ENCODE assay signal across 8 cellular contexts in the genomic region with DNA sequence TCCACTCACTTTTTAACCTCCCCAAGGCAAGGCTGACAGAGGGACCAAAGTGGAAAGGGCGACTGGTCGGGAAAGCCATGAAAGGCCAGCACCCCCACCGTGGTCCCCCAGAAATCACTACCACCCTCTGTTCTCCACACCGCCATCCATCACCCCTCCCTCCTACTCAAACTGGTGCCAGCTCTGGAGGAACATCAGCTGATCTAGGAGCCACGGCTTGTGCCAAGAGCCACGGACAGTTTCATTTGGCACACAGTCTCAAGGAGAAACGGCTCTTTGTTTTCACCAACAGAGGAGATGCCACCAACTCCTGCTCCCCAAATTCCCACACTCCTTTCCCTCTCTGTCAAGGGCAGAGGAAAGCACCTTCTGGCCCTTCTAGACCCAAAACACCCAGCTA. TPM values are rescaled to one million over a fixed set of nuclear protein-coding genes. Genes with fewer than 3 reads are reported as not detected.
DNase-seq lines count a peak whose midpoint lies in the region; ATAC-seq, FAIRE-seq and TF ChIP-seq lines count a peak whose summit lies in the region.

No MANE protein-coding gene starts in this region.

- H3K27ac Mint-ChIP-seq in natural killer cell treated with Interleukin-12 subunit alpha and Interleukin-12 subunit beta and Interleukin-15 and Interleukin-18, amount 100 ng/mL, for 72 hours = peak overlapping the region; percentile 94 to 95

- ATAC-seq in A549 (no peak), GM18861 (IDR thresholded peaks at IDR 0.05; ENCODE audit: unreplicated experiment) (no peak), HG03095 (IDR thresholded peaks at IDR 0.05; ENCODE audit: unreplicated experiment) (no peak)
- ATAC-seq in natural killer cell treated with Interleukin-12 subunit alpha and Interleukin-12 subunit beta and Interleukin-15 and Interleukin-18, amount 100 ng/mL, for 72 hours = no peak
- ATAC-seq in activated CD4-positive, CD25-positive, alpha-beta regulatory T cell treated with anti-CD3 and anti-CD28 coated beads, Interleukin-2, amount 50 U/mL, for 24 hours = no peak

- peaks cover 15% of the 10 kb centered on the region for H3K36me3 Mint-ChIP-seq in natural killer cell treated with Interleukin-12 subunit alpha and Interleukin-12 subunit beta and Interleukin-15 and Interleukin-18, amount 100 ng/mL, for 72 hours

- peaks cover 32 to 37% of the 10 kb centered on the region in 2 donors for H3K4me1 Mint-ChIP-seq in natural killer cell treated with Interleukin-12 subunit alpha and Interleukin-12 subunit beta and Interleukin-15 and Interleukin-18, amount 100 ng/mL, for 72 hours (ENCODE audit: low read depth in 2 of 2)

- H3K27me3 ChIP-seq in esophagus (ENCODE audit: control insufficient read depth in 1 of 2, insufficient read depth in 2 of 2, low read length in 2 of 2) = no peaks in the 10 kb centered on the region

- no peaks in the 10 kb centered on the region for H3K27me3 Mint-ChIP-seq in natural killer cell treated with Interleukin-12 subunit alpha and Interleukin-12 subunit beta and Interleukin-15 and Interleukin-18, amount 100 ng/mL, for 72 hours

- no peak for TF ChIP-seq POLR2A in A549 (IDR thresholded peaks at IDR 0.05; ENCODE audit: low read length)

- peak overlapping the region; percentile 64 for H3K4me2 ChIP-seq in A549

- TF ChIP-seq CTCF in A549 (IDR thresholded peaks at IDR 0.05) = no peak

- H3K4me3 ChIP-seq in A549 (no peak overlapping the region), esophagus (ENCODE audit: low read depth in 1 of 2, low read length in 2 of 2) (no peak overlapping the region)

- no peaks in the 10 kb centered on the region for H3K9me3 ChIP-seq in A549
- no peaks in the 10 kb centered on the region for H3K9me3 ChIP-seq in esophagus (ENCODE audit: control insufficient read depth in 2 of 2, insufficient read depth in 1 of 2, low read depth in 1 of 2, low read length in 1 of 2)

- H3K4me1 ChIP-seq in A549 (peaks cover 57% of the 10 kb centered on the region), esophagus (ENCODE audit: control insufficient read depth in 2 of 2, insufficient read depth in 2 of 2, low read length in 1 of 2) (peaks cover 4 to 10% of the 10 kb centered on the region in 2 donors)

- no peak for TF ChIP-seq EP300 in A549 (IDR thresholded peaks at IDR 0.05)

- WGBS in A549 (ENCODE audit: missing lambda C conversion rate) = 91% methylated on average over 7 of the region's 7 CpGs
- WGBS in esophagus, 2 donors = 73 to 78% methylated on average over 7 of the region's 7 CpGs

- POLR2A ChIA-PET in A549 (lab: Yijun Ruan, JAX) = interaction anchor here (0.7 to 2.3 kb wide), 4 partner anchors 13 to 313 kb away, joined by 3 to 28 read pairs (median 6); partner anchors contain the start of genes NOL7, SIRT5 and TBC1D7

- peak overlapping the region; percentile 79 for H3K4me3 Mint-ChIP-seq in natural killer cell treated with Interleukin-12 subunit alpha and Interleukin-12 subunit beta and Interleukin-15 and Interleukin-18, amount 100 ng/mL, for 72 hours

- CTCF ChIA-PET in A549 (lab: Yijun Ruan, JAX) = interaction anchor here (0.6 to 1.9 kb wide), 5 partner anchors 26 to 273 kb away, joined by 3 to 5 read pairs (median 3); partner anchors contain the start of gene TBC1D7

- peak overlapping the region; percentile 87 to 94 for H3K27ac ChIP-seq in A549
- H3K27ac ChIP-seq in esophagus (ENCODE audit: low read depth in 2 of 2, low read length in 1 of 2) = peak overlapping the region; percentile 5 to 71

- in situ Hi-C loops in SK-MEL-5 (cut with HindIII; ENCODE audit: low pct_unique_long_range_greater_than_20kb, low sequenced_read_pairs) = no loop called here

- DNase-seq in A549 (ENCODE audit: low read depth in 1 of 2, low spot score in 1 of 2) (no peak), SK-MEL-5 (ENCODE audit: low read depth, low spot score) (peak; percentile 92), OCI-M1 (lab: John Stamatoyannopoulos, UW) (no peak)
- DNase-seq in natural killer cell treated with Interleukin-12 subunit alpha and Interleukin-12 subunit beta and Interleukin-15 and Interleukin-18, amount 100 ng/mL, for 72 hours (ENCODE audit: low spot score) = no peak

- H3K36me3 ChIP-seq in esophagus (ENCODE audit: control insufficient read depth in 2 of 2, insufficient read depth in 2 of 2, low read length in 1 of 2) = peaks cover 5 to 11% of the 10 kb centered on the region in 2 donors

- TF ChIP-seq RAD21 in A549 (conservative IDR thresholded peaks at IDR 0.05 in 1 of 2, IDR thresholded peaks at IDR 0.05 in 1 of 2) = no peak

- no peak for FAIRE-seq in A549 (lab: Jason Lieb, UNC)

- H3K9me3 Mint-ChIP-seq in natural killer cell treated with Interleukin-12 subunit alpha and Interleukin-12 subunit beta and Interleukin-15 and Interleukin-18, amount 100 ng/mL, for 72 hours = no peaks in the 10 kb centered on the region

TF ChIP-seq in A549, 52 proteins besides CTCF, POLR2A, EP300 and RAD21:
- no peak for TF ChIP-seq RARB (CRISPR knock-in tag; IDR thresholded peaks at IDR 0.05)
- no peak for TF ChIP-seq PHF8 (IDR thresholded peaks at IDR 0.05; ENCODE audit: borderline replicate concordance, low read depth)
- no peak for TF ChIP-seq EHF (CRISPR knock-in tag; IDR thresholded peaks at IDR 0.05)
- no peak for TF ChIP-seq TFCP2L1 (CRISPR knock-in tag; IDR thresholded peaks at IDR 0.05)
- TF ChIP-seq, protein P1, sequence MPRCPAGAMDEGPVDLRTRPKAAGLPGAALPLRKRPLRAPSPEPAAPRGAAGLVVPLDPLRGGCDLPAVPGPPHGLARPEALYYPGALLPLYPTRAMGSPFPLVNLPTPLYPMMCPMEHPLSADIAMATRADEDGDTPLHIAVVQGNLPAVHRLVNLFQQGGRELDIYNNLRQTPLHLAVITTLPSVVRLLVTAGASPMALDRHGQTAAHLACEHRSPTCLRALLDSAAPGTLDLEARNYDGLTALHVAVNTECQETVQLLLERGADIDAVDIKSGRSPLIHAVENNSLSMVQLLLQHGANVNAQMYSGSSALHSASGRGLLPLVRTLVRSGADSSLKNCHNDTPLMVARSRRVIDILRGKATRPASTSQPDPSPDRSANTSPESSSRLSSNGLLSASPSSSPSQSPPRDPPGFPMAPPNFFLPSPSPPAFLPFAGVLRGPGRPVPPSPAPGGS (IDR thresholded peaks at IDR 0.05) = no peak
- no peak for TF ChIP-seq HOXB13 (CRISPR knock-in tag; IDR thresholded peaks at IDR 0.05; ENCODE audit: low read depth)
- no peak for TF ChIP-seq ELK1 (IDR thresholded peaks at IDR 0.05; ENCODE audit: low read depth, low read length)
- TF ChIP-seq JUN (IDR thresholded peaks at IDR 0.05) = no peak
- TF ChIP-seq CHD4 (IDR thresholded peaks at IDR 0.05; ENCODE audit: borderline replicate concordance) = no peak
- TF ChIP-seq MAFK (IDR thresholded peaks at IDR 0.05; ENCODE audit: partially characterized antibody) = no peak
- TF ChIP-seq KDM5A (IDR thresholded peaks at IDR 0.05) = no peak
- no peak for TF ChIP-seq PBX3 (IDR thresholded peaks at IDR 0.05)
- TF ChIP-seq EHMT2 (IDR thresholded peaks at IDR 0.05; ENCODE audit: low read depth) = no peak
- TF ChIP-seq BHLHE40 (IDR thresholded peaks at IDR 0.05; ENCODE audit: low read depth, low read length) = no peak
- no peak for TF ChIP-seq ZSCAN20 (CRISPR knock-in tag; IDR thresholded peaks at IDR 0.05)
- no peak for TF ChIP-seq HEYL (CRISPR knock-in tag; IDR thresholded peaks at IDR 0.05)
- no peak for TF ChIP-seq FOSB (CRISPR knock-in tag; IDR thresholded peaks at IDR 0.05)
- no peak for TF ChIP-seq SMC3 (IDR thresholded peaks at IDR 0.05)

RNA-seq across cellular contexts. Expression of gene TBC1D7, which starts 26.0 kb away (rescaled TPM):
- polyA plus RNA-seq in A549 (2011; rRNA removed) (55.9 and 78.3 TPM in 2 replicates), A549 (2017; fragmentation: RNase III; extraction: RNeasy Plus Mini Kit Qiagen cat#74134 plus additional on column Dnase treatment) (25.2 to 34.6 TPM (median 28.2 TPM) in 3 replicates), esophagus (10 to 100 TPM in 1 of 2 donors, 1 to 10 TPM in 1; 7.7 to 16.9 TPM)
- 23.3 and 24.0 TPM in 2 replicates for polyA plus RNA-seq in A549 (2012; cell fraction: cytosol; rRNA removed)
- polyA plus RNA-seq in A549 (2012; cell fraction: nucleus; rRNA removed) = 9.6 and 16.8 TPM in 2 replicates
- 45.7 and 47.8 TPM in 2 replicates for polyA minus RNA-seq in A549 (2011; rRNA and poly(A)+ RNA removed)
- total RNA-seq in SK-MEL-5 (2014; rRNA removed; shearing (Covaris generic)) = 1,012 and 1,069 TPM in 2 replicates
- 579 and 677 TPM in 2 replicates for polyA plus RNA-seq in SK-MEL-5 (2015; cell fraction: cytosol; rRNA removed)
- polyA plus RNA-seq in SK-MEL-5 (2015; cell fraction: nucleus; rRNA removed) = 1,086 and 1,093 TPM in 2 replicates
- total RNA-seq in natural killer cell treated with Interleukin-12 subunit alpha and Interleukin-12 subunit beta and Interleukin-15 and Interleukin-18, amount 100 ng/mL, for 72 hours = 10 to 100 TPM; 21.8 to 23.4 TPM

Comparison
In these comparisons a context has a peak if more than half of its experiments do, and no peak if none do; other contexts are left out.
1. RNA of gene TBC1D7, which starts 26.0 kb away (total RNA-seq): 1,012 to 1,069 TPM in SK-MEL-5; 21.8 to 23.4 TPM in natural killer cell treated with Interleukin-12 subunit alpha and Interleukin-12 subunit beta and Interleukin-15 and Interleukin-18, amount 100 ng/mL, for 72 hours; every median in the first group is over 10 times any median in the second.